ENCODE assay signal across 17 cellular contexts in genomic region chr2:43193652-43193995, GRCh38. TPM values are rescaled to one million over a fixed set of nuclear protein-coding genes. Genes with fewer than 3 reads are reported as not detected.
DNase-seq lines count a peak whose midpoint lies in the region; ATAC-seq and TF ChIP-seq lines count a peak whose summit lies in the region.
"Had no signal": no experiment of that assay in that cellular context is flagged by ENCODE, and none has a peak within 500 bp of the region (broad histone marks: within the 10 kb centered on the region; RNA-seq: fewer than 3 reads in every experiment).

No MANE protein-coding gene starts in this region.

- DNase-seq in CD14-positive monocyte (ENCODE audit: low spot score) (no peak), natural killer cell (no peak), tibial nerve (ENCODE audit: low spot score in 2 of 2) (no peak)
- DNase-seq in central memory CD8-positive, alpha-beta T cell (ENCODE audit: low spot score in 2 of 2): no peak
- DNase-seq: activated CD4-positive, CD25-positive, alpha-beta regulatory T cell treated with anti-CD3 and anti-CD28 coated beads, Interleukin-2, amount 50 U/mL, for 72 hours; anterior cingulate cortex; COR-L47; MM.1S; NCI-H524; SHP77 treated with DMSO at 0.1 percent for 48 hours; uterus had no signal

- H3K9me3 ChIP-seq in HUES48 (ENCODE audit: control insufficient read depth, insufficient read depth, low read length) (no peaks in the 10 kb centered on the region), tibial nerve (no peaks in the 10 kb centered on the region)
- H3K9me3 ChIP-seq: right atrium auricular region, uterus had no signal

- H3K4me3 Mint-ChIP-seq in CD14-positive monocyte: no peak overlapping the region
- H3K4me3 Mint-ChIP-seq in central memory CD8-positive, alpha-beta T cell: peak overlapping the region; percentile 80
- H3K4me3 Mint-ChIP-seq in natural killer cell: peak overlapping the region; percentile 45

- peaks cover 0 to 2% (median 1%) of the 10 kb centered on the region in 3 donors for H3K27me3 Mint-ChIP-seq in CD14-positive monocyte (ENCODE audit: low read depth in 3 of 3)
- H3K27me3 Mint-ChIP-seq in central memory CD8-positive, alpha-beta T cell: no peaks in the 10 kb centered on the region
- H3K27me3 Mint-ChIP-seq in natural killer cell (ENCODE audit: low read depth in 2 of 2): no peaks in the 10 kb centered on the region

- ATAC-seq in central memory CD8-positive, alpha-beta T cell (replicated peaks; ENCODE audit: extremely low read depth, poor library complexity, severe bottlenecking): no peak
- ATAC-seq in natural killer cell: no peak
- ATAC-seq in GM21737 (IDR thresholded peaks at IDR 0.05; ENCODE audit: unreplicated experiment): no peak
- no peak for ATAC-seq in GM18861 (IDR thresholded peaks at IDR 0.05; ENCODE audit: unreplicated experiment)
- ATAC-seq in HG03469 (IDR thresholded peaks at IDR 0.05; ENCODE audit: unreplicated experiment): no peak

- H3K36me3 Mint-ChIP-seq in CD14-positive monocyte (peaks cover 3 to 5% of the 10 kb centered on the region in 2 donors), natural killer cell (no peaks in the 10 kb centered on the region)
- peaks cover 8% of the 10 kb centered on the region for H3K36me3 Mint-ChIP-seq in central memory CD8-positive, alpha-beta T cell (ENCODE audit: insufficient read depth)

- TF ChIP-seq CTCF in CD14-positive monocyte (IDR thresholded peaks at IDR 0.05) (no peak), natural killer cell (IDR thresholded peaks at IDR 0.05) (no peak), tibial nerve (IDR thresholded peaks at IDR 0.05) (no peak)

- H3K27me3 ChIP-seq in HUES48 (ENCODE audit: control insufficient read depth, insufficient read depth, low read length) (no peaks in the 10 kb centered on the region), tibial nerve (no peaks in the 10 kb centered on the region)
- H3K27me3 ChIP-seq: right atrium auricular region, uterus had no signal

- H3K9me3 Mint-ChIP-seq in CD14-positive monocyte (peaks cover 0 to 2% (median 0%) of the 10 kb centered on the region in 7 donors), natural killer cell (peaks cover 0 to 2% of the 10 kb centered on the region in 2 donors)
- no peaks in the 10 kb centered on the region for H3K9me3 Mint-ChIP-seq in central memory CD8-positive, alpha-beta T cell

- no peak for TF ChIP-seq POLR2A in tibial nerve (IDR thresholded peaks at IDR 0.05)

- no peak overlapping the region for H3K4me3 ChIP-seq in HUES48 (ENCODE audit: low read depth, low read length)
- no peak overlapping the region for H3K4me3 ChIP-seq in tibial nerve
- H3K4me3 ChIP-seq: GM12878, right atrium auricular region, uterus had no signal

- intact Hi-C loops in CD14-positive monocyte (cut with micrococcal nuclease): no loop called here
- intact Hi-C loops in natural killer cell (cut with micrococcal nuclease): no loop called here

- H3K9ac ChIP-seq in HUES48 (ENCODE audit: low read depth, low read length): no peak overlapping the region

- H3K27ac Mint-ChIP-seq in CD14-positive monocyte (peak overlapping the region in 4 of 7 donors; percentile 17 to 76 (median 35)), natural killer cell (peak overlapping the region; percentile 95 to 97)
- peak overlapping the region; percentile 99 for H3K27ac Mint-ChIP-seq in central memory CD8-positive, alpha-beta T cell (ENCODE audit: low read depth)

- 62 to 79% methylated on average over 2 of the region's 2 CpGs for WGBS in tibial nerve, 2 donors

- TF ChIP-seq EP300 in tibial nerve (IDR thresholded peaks at IDR 0.05): no peak

- H3K27ac ChIP-seq in HUES48 (ENCODE audit: low read depth, low read length): peak overlapping the region; percentile 55
- peak overlapping the region in 1 of 4 donors; percentile 71 for H3K27ac ChIP-seq in tibial nerve
- H3K27ac ChIP-seq: right atrium auricular region, uterus had no signal

- peaks cover 51% of the 10 kb centered on the region for H3K4me1 Mint-ChIP-seq in CD14-positive monocyte
- H3K4me1 Mint-ChIP-seq in central memory CD8-positive, alpha-beta T cell: peaks cover 59% of the 10 kb centered on the region
- peaks cover 38 to 70% of the 10 kb centered on the region in 2 donors for H3K4me1 Mint-ChIP-seq in natural killer cell

- H3K4me1 ChIP-seq in HUES48 (ENCODE audit: control insufficient read depth, insufficient read depth, low read length) (peaks cover 7% of the 10 kb centered on the region; the same call in 1 of the 2 replicates), tibial nerve (peaks cover 0 to 17% (median 0%) of the 10 kb centered on the region in 4 donors)
- H3K4me1 ChIP-seq: right atrium auricular region, uterus had no signal

- H3K36me3 ChIP-seq in HUES48 (ENCODE audit: control insufficient read depth, insufficient read depth, low read length) (no peaks in the 10 kb centered on the region), tibial nerve (no peaks in the 10 kb centered on the region)
- H3K36me3 ChIP-seq: right atrium auricular region, uterus had no signal

RNA-seq across cellular contexts. Expression of gene ZFP36L2, which starts 32.8 kb away (rescaled TPM):
- 10 to 100 TPM; 84.4 to 88.3 TPM for polyA plus RNA-seq in CD14-positive monocyte
- total RNA-seq in natural killer cell (100 to 1,000 TPM; 376 to 428 (median 418) TPM), tibial nerve (100 to 1,000 TPM in 3 of 4 donors, 10 to 100 TPM in 1; 90.0 to 141 (median 116) TPM)

Comparison
In these comparisons a context has a peak if more than half of its experiments do, and no peak if none do; other contexts are left out.
1. H3K27ac Mint-ChIP-seq: peak in every context shown above with its lines; median percentile 99 in central memory CD8-positive, alpha-beta T cell; 96 in natural killer cell; 35 in CD14-positive monocyte.
2. H3K4me3 Mint-ChIP-seq: peak in central memory CD8-positive, alpha-beta T cell (single experiment) and natural killer cell (single experiment); none in CD14-positive monocyte (0 of 2).